Comparison of ENCODE assay signal across 8 cellular contexts in genomic region chr17:32998111-32998892, GRCh38. TPM values are rescaled to one million over a fixed set of nuclear protein-coding genes. Genes with fewer than 3 reads are reported as not detected.
A peak's percentile ranks its signal among the peaks of the same experiment; 100 is the strongest.
DNase-seq lines count a peak whose midpoint lies in the region; ATAC-seq and TF ChIP-seq lines count a peak whose summit lies in the region.

No MANE protein-coding gene starts in this region.

- no peak overlapping the region for H3K4me3 ChIP-seq in RWPE2 (ENCODE audit: severe bottlenecking)
- no peak overlapping the region for H3K4me3 ChIP-seq in gastroesophageal sphincter

- peak; percentile 53 for DNase-seq in DMS79 (lab: John Stamatoyannopoulos, UW)
- DNase-seq in RWPE2 (ENCODE audit: low spot score), result no peak
- DNase-seq in activated gamma-delta T cell treated with anti-CD3 and anti-CD28 coated beads, Interleukin-2, amount 50 U/mL, for 16 hours (ENCODE audit: low read depth), result peak; percentile 61
- peak in 48 of 56 donors; percentile 1 to 86 (median 30) for DNase-seq in nucleus accumbens (lab: John Stamatoyannopoulos, UW)
- peak; percentile 83 for DNase-seq in superior temporal gyrus (ENCODE audit: extremely low spot score)

- no peak for TF ChIP-seq POLR2A in gastroesophageal sphincter (IDR thresholded peaks at IDR 0.05)

- H3K27me3 ChIP-seq in RWPE2 (ENCODE audit: insufficient read depth, poor library complexity, severe bottlenecking) (no peaks in the 10 kb centered on the region), gastroesophageal sphincter (peaks cover 43% of the 10 kb centered on the region)

- ATAC-seq in RWPE2 (ENCODE audit: low read depth) (peak; percentile 88), gastroesophageal sphincter (peak; percentile 70), HG02763 (IDR thresholded peaks at IDR 0.05; ENCODE audit: unreplicated experiment) (no peak)

- WGBS in gastroesophageal sphincter (ENCODE audit: low coverage in 1 of 2), 2 donors, result 10 to 26% methylated on average over 1 to 2 of the region's 18 CpGs

- H3K9me3 ChIP-seq in RWPE2 (ENCODE audit: severe bottlenecking) (no peaks in the 10 kb centered on the region), gastroesophageal sphincter (no peaks in the 10 kb centered on the region)

- TF ChIP-seq RAD21 in Ishikawa (IDR thresholded peaks at IDR 0.05; ENCODE audit: low read depth), result peak; percentile 66

- no peaks in the 10 kb centered on the region for H3K4me1 ChIP-seq in RWPE2 (ENCODE audit: insufficient read depth, poor library complexity, severe bottlenecking)
- H3K4me1 ChIP-seq in gastroesophageal sphincter, result peaks cover 0 to 6% (median 0%) of the 10 kb centered on the region in 3 donors

- H3K27ac ChIP-seq in RWPE2 (ENCODE audit: poor library complexity, severe bottlenecking) (no peak overlapping the region), gastroesophageal sphincter (no peak overlapping the region)

- TF ChIP-seq EP300 in Ishikawa (IDR thresholded peaks at IDR 0.05; ENCODE audit: borderline replicate concordance), result no peak
- TF ChIP-seq EP300 in gastroesophageal sphincter (IDR thresholded peaks at IDR 0.05), result no peak

- H3K36me3 ChIP-seq in RWPE2 (ENCODE audit: low read depth), result no peaks in the 10 kb centered on the region
- no peaks in the 10 kb centered on the region for H3K36me3 ChIP-seq in gastroesophageal sphincter

- TF ChIP-seq CTCF in RWPE2 (IDR thresholded peaks at IDR 0.05; ENCODE audit: poor library complexity, severe bottlenecking), result peak; percentile 94
- TF ChIP-seq CTCF in gastroesophageal sphincter (IDR thresholded peaks at IDR 0.05), result peak in 3 of 4 experiments; percentile 62 to 91 (median 69)

TF ChIP-seq in Ishikawa, 13 proteins besides CTCF, POLR2A, EP300 and RAD21:
- TF ChIP-seq USF1 (IDR thresholded peaks at IDR 0.05) (no peak), EGR1 (IDR thresholded peaks at IDR 0.05) (no peak), MAX (IDR thresholded peaks at IDR 0.05) (0 out of 2 replicates have a peak, but pooled peaks have one; percentile 24), TEAD4 (IDR thresholded peaks at IDR 0.05) (no peak), TCF12 (IDR thresholded peaks at IDR 0.05; ENCODE audit: low read depth) (no peak)
TF ChIP-seq in Ishikawa: peak in this region for 1.

RNA-seq across cellular contexts. Expression of gene SPACA3, which starts 6.7 kb away (rescaled TPM):
- total RNA-seq in gastroesophageal sphincter, result not detected
